Comparison of ENCODE assay signal across 1 cellular context in the genomic region with DNA sequence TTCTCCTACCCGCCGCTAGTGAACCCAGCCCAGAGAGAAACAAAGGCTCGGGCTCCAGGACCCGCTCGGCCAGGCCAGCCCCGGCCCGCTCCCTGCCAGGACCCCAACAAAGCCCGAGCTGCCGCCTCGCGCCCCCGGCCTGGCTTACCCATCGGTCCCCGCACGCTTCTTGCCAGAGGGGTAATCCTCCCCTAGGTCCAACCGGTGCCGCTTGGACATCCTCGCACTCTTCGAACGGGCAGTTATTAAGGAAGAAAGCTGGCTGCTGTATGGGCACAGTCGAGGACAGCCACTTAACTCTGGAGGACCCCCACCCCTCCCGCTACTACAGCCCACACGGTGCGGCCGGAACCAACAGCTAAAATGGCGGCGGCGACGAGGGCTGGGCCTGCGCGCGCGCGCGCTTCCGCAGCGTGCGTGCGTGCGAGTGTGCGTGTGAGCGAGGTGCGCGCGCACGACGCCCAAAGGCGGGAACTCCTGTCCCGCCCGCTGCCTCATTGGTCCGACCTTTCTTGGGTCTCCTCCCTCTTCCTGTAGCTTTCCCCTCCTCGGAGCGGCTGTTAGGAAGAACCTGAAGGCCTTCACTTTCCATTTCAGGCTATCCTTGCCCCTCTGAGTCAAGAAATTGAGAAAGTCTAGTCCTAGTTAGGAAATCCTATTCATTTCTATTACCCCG.
TF ChIP-seq lines count a peak whose summit lies in the region.

A gene (minus strand): TSS at position 380 of the 676 bp plus-strand sequence. CDS start 161 bp downstream, at position 219.

TF ChIP-seq in K562, 482 proteins besides CTCF, POLR2A, EP300 and RAD21 (continued from another document and continues in another):
- TF ChIP-seq, protein P1, sequence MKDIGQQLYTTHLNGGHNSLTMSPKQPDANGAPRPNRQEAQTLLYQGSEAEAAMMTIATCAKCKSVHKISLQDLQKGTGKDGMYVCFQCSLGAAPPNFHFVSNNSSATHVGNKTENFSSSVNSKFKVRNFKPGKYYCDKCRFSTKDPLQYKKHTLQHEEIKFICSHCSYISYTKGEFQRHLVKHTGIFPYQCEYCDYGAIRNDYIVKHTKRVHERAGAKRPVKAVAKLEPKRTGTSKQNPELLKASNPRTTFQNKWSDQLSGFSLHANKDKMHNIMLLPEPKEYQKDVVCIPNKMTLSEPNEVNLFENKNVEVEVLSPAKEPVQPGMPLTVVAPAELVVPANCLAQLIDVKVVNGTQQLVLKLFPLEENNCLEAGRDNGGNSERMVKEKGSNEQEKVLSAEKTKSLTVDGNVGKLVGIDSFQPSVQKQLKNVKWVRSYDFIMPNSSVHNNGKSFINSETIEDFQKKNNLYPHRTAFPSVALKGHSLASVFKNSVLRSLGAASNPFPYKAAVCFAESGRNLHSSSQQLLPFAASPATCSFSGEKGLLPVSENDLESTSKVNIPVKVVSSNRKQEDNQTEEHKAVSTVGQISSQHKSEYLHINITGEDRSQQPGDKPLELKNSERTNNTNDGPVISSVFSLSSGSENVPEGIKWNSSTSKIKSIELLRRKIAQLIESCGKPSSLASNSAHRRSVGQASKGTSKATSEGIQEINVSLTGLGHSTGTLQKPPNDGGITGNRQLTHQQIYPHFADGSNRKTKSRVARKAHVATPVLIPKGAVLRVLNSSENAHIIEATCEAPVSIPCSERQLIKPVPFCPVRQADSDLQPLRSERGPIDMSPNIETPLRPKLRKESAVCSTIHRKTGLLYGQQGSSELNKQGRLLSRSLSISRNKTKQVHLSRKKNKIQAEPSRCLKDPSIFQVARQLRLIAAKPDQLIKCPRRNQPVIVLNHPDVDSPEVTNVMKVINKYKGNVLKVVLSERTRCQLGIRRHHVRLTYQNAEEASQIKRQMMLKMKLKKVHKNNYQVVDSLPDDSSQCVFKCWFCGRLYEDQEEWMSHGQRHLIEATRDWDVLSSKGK (CRISPR knock-in tag; IDR thresholded peaks at IDR 0.05): no peak
- TF ChIP-seq, protein P2, sequence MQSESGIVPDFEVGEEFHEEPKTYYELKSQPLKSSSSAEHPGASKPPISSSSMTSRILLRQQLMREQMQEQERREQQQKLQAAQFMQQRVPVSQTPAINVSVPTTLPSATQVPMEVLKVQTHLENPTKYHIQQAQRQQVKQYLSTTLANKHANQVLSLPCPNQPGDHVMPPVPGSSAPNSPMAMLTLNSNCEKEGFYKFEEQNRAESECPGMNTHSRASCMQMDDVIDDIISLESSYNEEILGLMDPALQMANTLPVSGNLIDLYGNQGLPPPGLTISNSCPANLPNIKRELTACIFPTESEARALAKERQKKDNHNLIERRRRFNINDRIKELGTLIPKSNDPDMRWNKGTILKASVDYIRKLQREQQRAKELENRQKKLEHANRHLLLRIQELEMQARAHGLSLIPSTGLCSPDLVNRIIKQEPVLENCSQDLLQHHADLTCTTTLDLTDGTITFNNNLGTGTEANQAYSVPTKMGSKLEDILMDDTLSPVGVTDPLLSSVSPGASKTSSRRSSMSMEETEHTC (IDR thresholded peaks at IDR 0.05): no peak
- TF ChIP-seq YY1 (IDR thresholded peaks at IDR 0.05; ENCODE audit: borderline replicate concordance in 1 of 3, control insufficient read depth in 1 of 3, extremely low read depth in 1 of 3, insufficient read depth in 3 of 3, insufficient read length in 1 of 3, insufficient replicate concordance in 2 of 3, low read depth in 1 of 3, low read length in 2 of 3) (peak; percentile 80 to 98 (median 96)), ZNF282 (CRISPR knock-in tag; IDR thresholded peaks at IDR 0.05) (no peak), ARID1B (IDR thresholded peaks at IDR 0.05) (no peak), GATAD2A (IDR thresholded peaks at IDR 0.05) (no peak), TRIM28 (IDR thresholded peaks at IDR 0.05) (no peak), HMG20B (CRISPR knock-in tag; IDR thresholded peaks at IDR 0.05) (no peak), ATF1 (CRISPR knock-in tag; IDR thresholded peaks at IDR 0.05) (no peak), ATF1 (tag; IDR thresholded peaks at IDR 0.05) (peak; percentile 85), STAT5A (IDR thresholded peaks at IDR 0.05; ENCODE audit: borderline replicate concordance, low read length) (no peak), ZNF197 (CRISPR knock-in tag; IDR thresholded peaks at IDR 0.05; ENCODE audit: low read depth) (peak; percentile 58; the same call in 1 of the 2 replicates), TAL1 (IDR thresholded peaks at IDR 0.05) (no peak), KAT8 (IDR thresholded peaks at IDR 0.05; ENCODE audit: low read depth) (peak; percentile 41; the same call in 1 of the 2 replicates), ZNF212 (CRISPR knock-in tag; IDR thresholded peaks at IDR 0.05) (no peak), ZNF76 (CRISPR knock-in tag; IDR thresholded peaks at IDR 0.05; ENCODE audit: borderline replicate concordance) (no peak), DPF2 (IDR thresholded peaks at IDR 0.05) (no peak), RFX5 (IDR thresholded peaks at IDR 0.05; ENCODE audit: low read depth, low read length) (no peak), HMGN3 (IDR thresholded peaks at IDR 0.05; ENCODE audit: borderline replicate concordance, extremely low read depth, insufficient read length, low read depth, low read length) (peak; percentile 4), MIER1 (IDR thresholded peaks at IDR 0.05; ENCODE audit: low read depth) (no peak), TSC22D4 (tag; IDR thresholded peaks at IDR 0.05) (no peak)
- TF ChIP-seq, protein P3, sequence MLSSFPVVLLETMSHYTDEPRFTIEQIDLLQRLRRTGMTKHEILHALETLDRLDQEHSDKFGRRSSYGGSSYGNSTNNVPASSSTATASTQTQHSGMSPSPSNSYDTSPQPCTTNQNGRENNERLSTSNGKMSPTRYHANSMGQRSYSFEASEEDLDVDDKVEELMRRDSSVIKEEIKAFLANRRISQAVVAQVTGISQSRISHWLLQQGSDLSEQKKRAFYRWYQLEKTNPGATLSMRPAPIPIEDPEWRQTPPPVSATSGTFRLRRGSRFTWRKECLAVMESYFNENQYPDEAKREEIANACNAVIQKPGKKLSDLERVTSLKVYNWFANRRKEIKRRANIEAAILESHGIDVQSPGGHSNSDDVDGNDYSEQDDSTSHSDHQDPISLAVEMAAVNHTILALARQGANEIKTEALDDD (IDR thresholded peaks at IDR 0.05): 0 out of 2 replicates have a peak, but pooled peaks have one; percentile 19
- TF ChIP-seq, protein P4, sequence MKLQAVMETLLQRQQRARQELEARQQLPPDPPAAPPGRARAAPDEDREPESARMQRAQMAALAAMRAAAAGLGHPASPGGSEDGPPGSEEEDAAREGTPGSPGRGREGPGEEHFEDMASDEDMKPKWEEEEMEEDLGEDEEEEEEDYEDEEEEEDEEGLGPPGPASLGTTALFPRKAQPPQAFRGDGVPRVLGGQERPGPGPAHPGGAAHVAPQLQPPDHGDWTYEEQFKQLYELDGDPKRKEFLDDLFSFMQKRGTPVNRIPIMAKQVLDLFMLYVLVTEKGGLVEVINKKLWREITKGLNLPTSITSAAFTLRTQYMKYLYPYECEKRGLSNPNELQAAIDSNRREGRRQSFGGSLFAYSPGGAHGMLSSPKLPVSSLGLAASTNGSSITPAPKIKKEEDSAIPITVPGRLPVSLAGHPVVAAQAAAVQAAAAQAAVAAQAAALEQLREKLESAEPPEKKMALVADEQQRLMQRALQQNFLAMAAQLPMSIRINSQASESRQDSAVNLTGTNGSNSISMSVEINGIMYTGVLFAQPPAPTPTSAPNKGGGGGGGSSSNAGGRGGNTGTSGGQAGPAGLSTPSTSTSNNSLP (IDR thresholded peaks at IDR 0.05; ENCODE audit: borderline replicate concordance, low read depth, low read length): no peak
- TF ChIP-seq, protein P5, sequence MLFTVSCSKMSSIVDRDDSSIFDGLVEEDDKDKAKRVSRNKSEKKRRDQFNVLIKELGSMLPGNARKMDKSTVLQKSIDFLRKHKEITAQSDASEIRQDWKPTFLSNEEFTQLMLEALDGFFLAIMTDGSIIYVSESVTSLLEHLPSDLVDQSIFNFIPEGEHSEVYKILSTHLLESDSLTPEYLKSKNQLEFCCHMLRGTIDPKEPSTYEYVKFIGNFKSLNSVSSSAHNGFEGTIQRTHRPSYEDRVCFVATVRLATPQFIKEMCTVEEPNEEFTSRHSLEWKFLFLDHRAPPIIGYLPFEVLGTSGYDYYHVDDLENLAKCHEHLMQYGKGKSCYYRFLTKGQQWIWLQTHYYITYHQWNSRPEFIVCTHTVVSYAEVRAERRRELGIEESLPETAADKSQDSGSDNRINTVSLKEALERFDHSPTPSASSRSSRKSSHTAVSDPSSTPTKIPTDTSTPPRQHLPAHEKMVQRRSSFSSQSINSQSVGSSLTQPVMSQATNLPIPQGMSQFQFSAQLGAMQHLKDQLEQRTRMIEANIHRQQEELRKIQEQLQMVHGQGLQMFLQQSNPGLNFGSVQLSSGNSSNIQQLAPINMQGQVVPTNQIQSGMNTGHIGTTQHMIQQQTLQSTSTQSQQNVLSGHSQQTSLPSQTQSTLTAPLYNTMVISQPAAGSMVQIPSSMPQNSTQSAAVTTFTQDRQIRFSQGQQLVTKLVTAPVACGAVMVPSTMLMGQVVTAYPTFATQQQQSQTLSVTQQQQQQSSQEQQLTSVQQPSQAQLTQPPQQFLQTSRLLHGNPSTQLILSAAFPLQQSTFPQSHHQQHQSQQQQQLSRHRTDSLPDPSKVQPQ (CRISPR knock-in tag; IDR thresholded peaks at IDR 0.05; ENCODE audit: borderline replicate concordance): no peak
- TF ChIP-seq, protein P6, sequence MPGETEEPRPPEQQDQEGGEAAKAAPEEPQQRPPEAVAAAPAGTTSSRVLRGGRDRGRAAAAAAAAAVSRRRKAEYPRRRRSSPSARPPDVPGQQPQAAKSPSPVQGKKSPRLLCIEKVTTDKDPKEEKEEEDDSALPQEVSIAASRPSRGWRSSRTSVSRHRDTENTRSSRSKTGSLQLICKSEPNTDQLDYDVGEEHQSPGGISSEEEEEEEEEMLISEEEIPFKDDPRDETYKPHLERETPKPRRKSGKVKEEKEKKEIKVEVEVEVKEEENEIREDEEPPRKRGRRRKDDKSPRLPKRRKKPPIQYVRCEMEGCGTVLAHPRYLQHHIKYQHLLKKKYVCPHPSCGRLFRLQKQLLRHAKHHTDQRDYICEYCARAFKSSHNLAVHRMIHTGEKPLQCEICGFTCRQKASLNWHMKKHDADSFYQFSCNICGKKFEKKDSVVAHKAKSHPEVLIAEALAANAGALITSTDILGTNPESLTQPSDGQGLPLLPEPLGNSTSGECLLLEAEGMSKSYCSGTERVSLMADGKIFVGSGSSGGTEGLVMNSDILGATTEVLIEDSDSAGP (CRISPR knock-in tag; IDR thresholded peaks at IDR 0.05): no peak
- TF ChIP-seq, protein P7, sequence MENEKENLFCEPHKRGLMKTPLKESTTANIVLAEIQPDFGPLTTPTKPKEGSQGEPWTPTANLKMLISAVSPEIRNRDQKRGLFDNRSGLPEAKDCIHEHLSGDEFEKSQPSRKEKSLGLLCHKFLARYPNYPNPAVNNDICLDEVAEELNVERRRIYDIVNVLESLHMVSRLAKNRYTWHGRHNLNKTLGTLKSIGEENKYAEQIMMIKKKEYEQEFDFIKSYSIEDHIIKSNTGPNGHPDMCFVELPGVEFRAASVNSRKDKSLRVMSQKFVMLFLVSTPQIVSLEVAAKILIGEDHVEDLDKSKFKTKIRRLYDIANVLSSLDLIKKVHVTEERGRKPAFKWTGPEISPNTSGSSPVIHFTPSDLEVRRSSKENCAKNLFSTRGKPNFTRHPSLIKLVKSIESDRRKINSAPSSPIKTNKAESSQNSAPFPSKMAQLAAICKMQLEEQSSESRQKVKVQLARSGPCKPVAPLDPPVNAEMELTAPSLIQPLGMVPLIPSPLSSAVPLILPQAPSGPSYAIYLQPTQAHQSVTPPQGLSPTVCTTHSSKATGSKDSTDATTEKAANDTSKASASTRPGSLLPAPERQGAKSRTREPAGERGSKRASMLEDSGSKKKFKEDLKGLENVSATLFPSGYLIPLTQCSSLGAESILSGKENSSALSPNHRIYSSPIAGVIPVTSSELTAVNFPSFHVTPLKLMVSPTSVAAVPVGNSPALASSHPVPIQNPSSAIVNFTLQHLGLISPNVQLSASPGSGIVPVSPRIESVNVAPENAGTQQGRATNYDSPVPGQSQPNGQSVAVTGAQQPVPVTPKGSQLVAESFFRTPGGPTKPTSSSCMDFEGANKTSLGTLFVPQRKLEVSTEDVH (IDR thresholded peaks at IDR 0.05; ENCODE audit: low read depth, partially characterized antibody): peak; percentile 92
- TF ChIP-seq, protein P8, sequence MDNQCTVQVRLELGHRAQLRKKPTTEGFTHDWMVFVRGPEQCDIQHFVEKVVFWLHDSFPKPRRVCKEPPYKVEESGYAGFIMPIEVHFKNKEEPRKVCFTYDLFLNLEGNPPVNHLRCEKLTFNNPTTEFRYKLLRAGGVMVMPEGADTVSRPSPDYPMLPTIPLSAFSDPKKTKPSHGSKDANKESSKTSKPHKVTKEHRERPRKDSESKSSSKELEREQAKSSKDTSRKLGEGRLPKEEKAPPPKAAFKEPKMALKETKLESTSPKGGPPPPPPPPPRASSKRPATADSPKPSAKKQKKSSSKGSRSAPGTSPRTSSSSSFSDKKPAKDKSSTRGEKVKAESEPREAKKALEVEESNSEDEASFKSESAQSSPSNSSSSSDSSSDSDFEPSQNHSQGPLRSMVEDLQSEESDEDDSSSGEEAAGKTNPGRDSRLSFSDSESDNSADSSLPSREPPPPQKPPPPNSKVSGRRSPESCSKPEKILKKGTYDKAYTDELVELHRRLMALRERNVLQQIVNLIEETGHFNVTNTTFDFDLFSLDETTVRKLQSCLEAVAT (IDR thresholded peaks at IDR 0.05): no peak
- TF ChIP-seq, protein P9, sequence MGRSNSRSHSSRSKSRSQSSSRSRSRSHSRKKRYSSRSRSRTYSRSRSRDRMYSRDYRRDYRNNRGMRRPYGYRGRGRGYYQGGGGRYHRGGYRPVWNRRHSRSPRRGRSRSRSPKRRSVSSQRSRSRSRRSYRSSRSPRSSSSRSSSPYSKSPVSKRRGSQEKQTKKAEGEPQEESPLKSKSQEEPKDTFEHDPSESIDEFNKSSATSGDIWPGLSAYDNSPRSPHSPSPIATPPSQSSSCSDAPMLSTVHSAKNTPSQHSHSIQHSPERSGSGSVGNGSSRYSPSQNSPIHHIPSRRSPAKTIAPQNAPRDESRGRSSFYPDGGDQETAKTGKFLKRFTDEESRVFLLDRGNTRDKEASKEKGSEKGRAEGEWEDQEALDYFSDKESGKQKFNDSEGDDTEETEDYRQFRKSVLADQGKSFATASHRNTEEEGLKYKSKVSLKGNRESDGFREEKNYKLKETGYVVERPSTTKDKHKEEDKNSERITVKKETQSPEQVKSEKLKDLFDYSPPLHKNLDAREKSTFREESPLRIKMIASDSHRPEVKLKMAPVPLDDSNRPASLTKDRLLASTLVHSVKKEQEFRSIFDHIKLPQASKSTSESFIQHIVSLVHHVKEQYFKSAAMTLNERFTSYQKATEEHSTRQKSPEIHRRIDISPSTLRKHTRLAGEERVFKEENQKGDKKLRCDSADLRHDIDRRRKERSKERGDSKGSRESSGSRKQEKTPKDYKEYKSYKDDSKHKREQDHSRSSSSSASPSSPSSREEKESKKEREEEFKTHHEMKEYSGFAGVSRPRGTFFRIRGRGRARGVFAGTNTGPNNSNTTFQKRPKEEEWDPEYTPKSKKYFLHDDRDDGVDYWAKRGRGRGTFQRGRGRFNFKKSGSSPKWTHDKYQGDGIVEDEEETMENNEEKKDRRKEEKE (IDR thresholded peaks at IDR 0.05; ENCODE audit: borderline replicate concordance in 1 of 2, control insufficient read depth in 1 of 2, low read depth in 2 of 2, low read length in 1 of 2): no peak
